In genomic region chr2:119367472-119368099, GRCh38 we compare ENCODE assay signal across 8 cellular contexts. TPM values are rescaled to one million over a fixed set of nuclear protein-coding genes. Genes with fewer than 3 reads are reported as not detected.
DNase-seq lines count a peak whose midpoint lies in the region; ATAC-seq and TF ChIP-seq lines count a peak whose summit lies in the region.

No MANE protein-coding gene starts in this region.

- peak; percentile 20 for ATAC-seq in HG02884 (IDR thresholded peaks at IDR 0.05; ENCODE audit: unreplicated experiment)
- ATAC-seq in omental fat pad (ENCODE audit: low FRiP score) = peak; percentile 38

- H3K36me3 ChIP-seq in OCI-LY1 (ENCODE audit: insufficient read depth, low read length) = peaks cover 42% of the 10 kb centered on the region

- peak overlapping the region; percentile 92 for H3K9ac ChIP-seq in OCI-LY1 (ENCODE audit: low read length)

- H3K4me3 ChIP-seq in OCI-LY1 (ENCODE audit: low read depth, low read length, poor library complexity, severe bottlenecking) = peak overlapping the region; percentile 96

- DNase-seq in NCI-H345 (lab: John Stamatoyannopoulos, UW) (peak; percentile 31), NCI-H345 treated with DMSO at 0.1 percent for 48 hours (lab: John Stamatoyannopoulos, UW; ENCODE audit: unreplicated experiment) (no peak), germinal center (ENCODE audit: low spot score) (peak; percentile 64), omental fat pad (ENCODE audit: low spot score) (no peak), ureter (ENCODE audit: low spot score) (peak; percentile 56)
- DNase-seq in activated gamma-delta T cell treated with anti-CD3 and anti-CD28 coated beads, Interleukin-2, amount 50 U/mL, for 16 hours (ENCODE audit: low read depth) = peak; percentile 19

- H3K79me2 ChIP-seq in OCI-LY1 (ENCODE audit: insufficient read depth, low read length) = peaks cover 12% of the 10 kb centered on the region; the same call in 1 of the 2 replicates

- H3F3A ChIP-seq in OCI-LY1 (ENCODE audit: insufficient read depth, low read length) = no peaks in the 10 kb centered on the region

- H3K27me3 ChIP-seq in OCI-LY1 (ENCODE audit: insufficient read depth, low read length) = no peaks in the 10 kb centered on the region

- H3K4me2 ChIP-seq in OCI-LY1 (ENCODE audit: low read length) = peak overlapping the region; percentile 76

- no peaks in the 10 kb centered on the region for H4K20me1 ChIP-seq in OCI-LY1 (ENCODE audit: insufficient read depth, low read length)

- peaks cover 23% of the 10 kb centered on the region for H3K4me1 ChIP-seq in OCI-LY1 (ENCODE audit: insufficient read depth, low read length, severe bottlenecking)

- H3K9me2 ChIP-seq in OCI-LY1 (ENCODE audit: low read depth, low read length) = no peaks in the 10 kb centered on the region

- no peaks in the 10 kb centered on the region for H3K9me3 ChIP-seq in OCI-LY1 (ENCODE audit: low read length)

- H3K27ac ChIP-seq in OCI-LY1 (ENCODE audit: low read depth, low read length, poor library complexity, severe bottlenecking) = peak overlapping the region; percentile 60

- no peak overlapping the region for H2AFZ ChIP-seq in OCI-LY1 (ENCODE audit: low read length)

- TF ChIP-seq CTCF in OCI-LY1 (IDR thresholded peaks at IDR 0.05; ENCODE audit: low read length) = no peak
- no peak for TF ChIP-seq CTCF in omental fat pad (IDR thresholded peaks at IDR 0.05)

RNA-seq across cellular contexts. Expression of gene DBI, which starts 0.8 kb away (rescaled TPM):
- 100 to 1,000 TPM; 191 to 327 (median 225) TPM for total RNA-seq in omental fat pad
- 99.6 TPM for total RNA-seq in ureter

RNA-seq across cellular contexts. Expression of gene C2orf76, which starts 1.0 kb away (rescaled TPM):
- total RNA-seq in omental fat pad (10 to 100 TPM; 10.3 to 13.3 (median 11.3) TPM), ureter (14.3 TPM)

Comparison
In these comparisons a context has a peak if more than half of its experiments do, and no peak if none do; other contexts are left out.
1. DNase-seq: peak in NCI-H345 (single experiment), activated gamma-delta T cell treated with anti-CD3 and anti-CD28 coated beads, Interleukin-2, amount 50 U/mL, for 16 hours (single experiment), germinal center (single experiment) and ureter (single experiment); none in NCI-H345 treated with DMSO at 0.1 percent for 48 hours (single experiment) and omental fat pad (single experiment).